ENCODE assay signal across 19 cellular contexts in genomic region chr7:129341212-129341611, GRCh38.
DNase-seq lines count a peak whose midpoint lies in the region; ATAC-seq, FAIRE-seq and TF ChIP-seq lines count a peak whose summit lies in the region.
"Had no signal": no experiment of that assay in that cellular context is flagged by ENCODE, and none has a peak within 500 bp of the region (broad histone marks: within the 10 kb centered on the region; RNA-seq: fewer than 3 reads in every experiment).

No MANE protein-coding gene starts in this region.

- no peak for TF ChIP-seq RAD21 in HepG2 (CRISPR knock-in tag; IDR thresholded peaks at IDR 0.05)

- no peaks in the 10 kb centered on the region for H3K9me3 Mint-ChIP-seq in activated T-cell treated with anti-CD3 and anti-CD28 coated beads, Interleukin-2, amount 50 U/mL, for 72 hours
- H3K9me3 Mint-ChIP-seq in activated T-cell treated with anti-CD3 and anti-CD28 coated beads, Interleukin-2, amount 50 U/mL, for 24 hours, result no peaks in the 10 kb centered on the region
- no peaks in the 10 kb centered on the region for H3K9me3 Mint-ChIP-seq in WTC11
- no peaks in the 10 kb centered on the region for H3K9me3 Mint-ChIP-seq in stimulated activated effector memory CD8-positive, alpha-beta T cell treated with anti-CD3 and anti-CD28 coated beads, Interleukin-12 subunit alpha, Interleukin-12 subunit beta, amount 100 ng/mL, for 72 hours
- no peaks in the 10 kb centered on the region for H3K9me3 Mint-ChIP-seq in activated CD8-positive, alpha-beta T cell treated with anti-CD3 and anti-CD28 coated beads, Interleukin-2, amount 10 ng/mL, durations not matched to agents 7 days and 5 days (ENCODE audit: insufficient read depth)
- no peaks in the 10 kb centered on the region for H3K9me3 Mint-ChIP-seq in CD4-positive, alpha-beta memory T cell

- peaks cover 41% of the 10 kb centered on the region for H3K4me1 Mint-ChIP-seq in activated T-cell treated with anti-CD3 and anti-CD28 coated beads, Interleukin-2, amount 50 U/mL, for 72 hours (ENCODE audit: low read depth)
- peaks cover 28% of the 10 kb centered on the region for H3K4me1 Mint-ChIP-seq in activated T-cell treated with anti-CD3 and anti-CD28 coated beads, Interleukin-2, amount 50 U/mL, for 24 hours (ENCODE audit: low read depth)
- peaks cover 18% of the 10 kb centered on the region for H3K4me1 Mint-ChIP-seq in WTC11
- peaks cover 28% of the 10 kb centered on the region for H3K4me1 Mint-ChIP-seq in stimulated activated effector memory CD8-positive, alpha-beta T cell treated with anti-CD3 and anti-CD28 coated beads, Interleukin-12 subunit alpha, Interleukin-12 subunit beta, amount 100 ng/mL, for 72 hours
- H3K4me1 Mint-ChIP-seq in activated CD8-positive, alpha-beta T cell treated with anti-CD3 and anti-CD28 coated beads, Interleukin-2, amount 10 ng/mL, durations not matched to agents 7 days and 5 days (ENCODE audit: low read depth), result peaks cover 41% of the 10 kb centered on the region
- H3K4me1 Mint-ChIP-seq in CD4-positive, alpha-beta memory T cell, result peaks cover 9 to 12% (median 10%) of the 10 kb centered on the region in 4 donors

- H3K27ac ChIP-seq in HUES48 (ENCODE audit: low read depth, low read length) (peak overlapping the region; percentile 33), HepG2 (ENCODE audit: extremely low read length, insufficient read depth, low read length) (no peak overlapping the region)
- no peak overlapping the region for H3K27ac ChIP-seq in CD4-positive, alpha-beta memory T cell (ENCODE audit: low read depth, low read length)
- H3K27ac ChIP-seq: SJSA1 had no signal

- H2AFZ ChIP-seq in HepG2 (ENCODE audit: low read length), result no peak overlapping the region

- peaks cover 21% of the 10 kb centered on the region for H3K4me1 ChIP-seq in HUES48 (ENCODE audit: control insufficient read depth, insufficient read depth, low read length)
- peaks cover 11% of the 10 kb centered on the region; the same call in 1 of the 2 replicates for H3K4me1 ChIP-seq in HepG2 (ENCODE audit: insufficient read depth, low read length)
- H3K4me1 ChIP-seq in CD4-positive, alpha-beta memory T cell (ENCODE audit: insufficient read depth, low read length), result no peaks in the 10 kb centered on the region

- H3K9ac ChIP-seq in HUES48 (ENCODE audit: low read depth, low read length), result no peak overlapping the region
- no peak overlapping the region for H3K9ac ChIP-seq in HepG2 (ENCODE audit: insufficient read depth, low read depth, low read length)

- in situ Hi-C loops in HepG2 (cut with HindIII; ENCODE audit: extremely low pct_ligation_motif_present, low pct_unique_long_range_greater_than_20kb), result no loop called here

- no peak for FAIRE-seq in HepG2 (lab: Jason Lieb, UNC)

- intact Hi-C loops in HepG2 (cut with micrococcal nuclease; ENCODE audit: unreplicated experiment), result no loop called here
- intact Hi-C loops in CD4-positive, alpha-beta memory T cell (cut with micrococcal nuclease), result no loop called here

- TF ChIP-seq EP300 in HepG2 (IDR thresholded peaks at IDR 0.05; ENCODE audit: low read depth in 2 of 2, low read length in 2 of 2) (no peak), HepG2 (CRISPR knock-in tag; IDR thresholded peaks at IDR 0.05; ENCODE audit: borderline replicate concordance) (no peak)

- H3K27me3 ChIP-seq in HUES48 (ENCODE audit: control insufficient read depth, insufficient read depth, low read length) (no peaks in the 10 kb centered on the region), HepG2 (ENCODE audit: control insufficient read depth in 1 of 2, insufficient read depth in 2 of 2, low read length in 2 of 2) (no peaks in the 10 kb centered on the region)
- H3K27me3 ChIP-seq in CD4-positive, alpha-beta memory T cell (ENCODE audit: insufficient read depth, low read length), result no peaks in the 10 kb centered on the region
- H3K27me3 ChIP-seq: SJSA1 had no signal

- no peak for ATAC-seq in activated T-cell treated with anti-CD3 and anti-CD28 coated beads, Interleukin-2, amount 50 U/mL, for 72 hours (replicated peaks in 1 of 2)
- ATAC-seq in WTC11, result no peak
- no peak for ATAC-seq in stimulated activated effector memory CD8-positive, alpha-beta T cell treated with anti-CD3 and anti-CD28 coated beads, Interleukin-12 subunit alpha, Interleukin-12 subunit beta, amount 100 ng/mL, for 72 hours
- no peak for ATAC-seq in activated CD8-positive, alpha-beta T cell treated with anti-CD3 and anti-CD28 coated beads, Interleukin-2, amount 10 ng/mL, durations not matched to agents 7 days and 5 days
- no peak for ATAC-seq in HepG2
- ATAC-seq: Panc1 had no signal

- CTCF ChIA-PET in WTC11 (lab: Charles Lee), result interaction anchor here (0.7 to 2.1 kb wide), 5 partner anchors 26 to 316 kb away, joined by 3 to 6 read pairs (median 5); partner anchors contain the start of gene STRIP2
- CTCF ChIA-PET in activated CD8-positive, alpha-beta T cell treated with anti-CD3 and anti-CD28 coated beads, Interleukin-2, amount 10 ng/mL, durations not matched to agents 7 days and 5 days (lab: Charles Lee), result interaction anchor here (1.1 to 2.3 kb wide), 6 partner anchors 27 to 130 kb away, joined by 4 to 15 read pairs (median 6); partner anchors contain the start of gene STRIP2
- CTCF ChIA-PET in HepG2 (lab: Yijun Ruan, JAX; ENCODE audit: low intra/inter-chr PET ratio, low total read pairs), result no interaction called here
- CTCF ChIA-PET in CD4-positive, alpha-beta memory T cell (lab: Charles Lee; ENCODE audit: partially characterized antibody), result interaction anchor here (0.6 to 1.9 kb wide), 4 partner anchors 25 to 195 kb away, joined by 3 to 6 read pairs (median 5); no protein-coding TSS in a partner anchor

- 61% methylated on average over 1 of the region's 1 CpG for WGBS in HepG2 (ENCODE audit: low lambda C conversion rate)

- H3K36me3 ChIP-seq in HUES48 (ENCODE audit: control insufficient read depth, insufficient read depth, low read length) (no peaks in the 10 kb centered on the region), HepG2 (replicated peaks in 1 of 2; ENCODE audit: control insufficient read depth in 1 of 2, insufficient read depth in 2 of 2, low read length in 2 of 2) (no peaks in the 10 kb centered on the region)
- H3K36me3 ChIP-seq in CD4-positive, alpha-beta memory T cell (ENCODE audit: insufficient read depth, low read length), result no peaks in the 10 kb centered on the region
- H3K36me3 ChIP-seq: HAP-1, SJSA1 had no signal

- no peak for TF ChIP-seq POLR2A in HepG2 (IDR thresholded peaks at IDR 0.05; ENCODE audit: insufficient read depth in 1 of 2, low read depth in 2 of 2, low read length in 2 of 2)

- POLR2A ChIA-PET in WTC11 (lab: Charles Lee), result no interaction called here
- POLR2A ChIA-PET in activated CD8-positive, alpha-beta T cell treated with anti-CD3 and anti-CD28 coated beads, Interleukin-2, amount 10 ng/mL, durations not matched to agents 7 days and 5 days (lab: Charles Lee), result no interaction called here
- POLR2A ChIA-PET in HepG2 (lab: Yijun Ruan, JAX), result no interaction called here
- POLR2A ChIA-PET in CD4-positive, alpha-beta memory T cell (lab: Charles Lee; ENCODE audit: partially characterized antibody), result no interaction called here

- no peak for DNase-seq in activated T-cell treated with anti-CD3 and anti-CD28 coated beads, Interleukin-2, amount 50 U/mL, for 72 hours
- DNase-seq in activated T-cell treated with anti-CD3 and anti-CD28 coated beads, Interleukin-2, amount 50 U/mL, for 24 hours, result no peak
- DNase-seq in WTC11 (ENCODE audit: low spot score) (no peak), HepG2 (ENCODE audit: low spot score) (no peak)
- DNase-seq in stimulated activated effector memory CD8-positive, alpha-beta T cell treated with anti-CD3 and anti-CD28 coated beads, Interleukin-12 subunit alpha, Interleukin-12 subunit beta, amount 100 ng/mL, for 72 hours (ENCODE audit: low spot score in 2 of 2), result no peak
- no peak for DNase-seq in activated CD8-positive, alpha-beta T cell treated with anti-CD3 and anti-CD28 coated beads, Interleukin-2, amount 10 ng/mL, durations not matched to agents 7 days and 5 days
- DNase-seq in CD4-positive, alpha-beta memory T cell, result no peak
- DNase-seq: DMS79, KG1, NCI-H1092, NCI-H146, NCI-H2029 treated with DMSO at 0.1 percent for 48 hours, NCI-H2171, NCI-H446, NCI-H69 had no signal

- H4K20me1 ChIP-seq in HepG2 (ENCODE audit: insufficient read depth, low read length), result no peaks in the 10 kb centered on the region

- no peak overlapping the region for H3K4me3 ChIP-seq in HUES48 (ENCODE audit: low read depth, low read length)
- no peak overlapping the region for H3K4me3 ChIP-seq in HepG2 (replicated peaks in 1 of 3; ENCODE audit: insufficient read depth in 1 of 3, low read depth in 2 of 3, low read length in 3 of 3)
- H3K4me3 ChIP-seq in CD4-positive, alpha-beta memory T cell (ENCODE audit: low read length in 2 of 2), result no peak overlapping the region
- H3K4me3 ChIP-seq: HAP-1, SJSA1 had no signal

- no peaks in the 10 kb centered on the region for H3K9me3 ChIP-seq in HUES48 (ENCODE audit: control insufficient read depth, insufficient read depth, low read length)
- no peaks in the 10 kb centered on the region for H3K9me3 ChIP-seq in HepG2 (ENCODE audit: low read length)
- H3K9me3 ChIP-seq in CD4-positive, alpha-beta memory T cell (ENCODE audit: control insufficient read depth in 1 of 2, low read length in 2 of 2), result no peaks in the 10 kb centered on the region
- H3K9me3 ChIP-seq: HAP-1, SJSA1 had no signal

- H3K36me3 Mint-ChIP-seq in activated T-cell treated with anti-CD3 and anti-CD28 coated beads, Interleukin-2, amount 50 U/mL, for 72 hours (ENCODE audit: insufficient read depth in 2 of 2), result no peaks in the 10 kb centered on the region
- no peaks in the 10 kb centered on the region for H3K36me3 Mint-ChIP-seq in activated T-cell treated with anti-CD3 and anti-CD28 coated beads, Interleukin-2, amount 50 U/mL, for 24 hours (ENCODE audit: low read depth)
- H3K36me3 Mint-ChIP-seq in WTC11, result no peaks in the 10 kb centered on the region
- H3K36me3 Mint-ChIP-seq in stimulated activated effector memory CD8-positive, alpha-beta T cell treated with anti-CD3 and anti-CD28 coated beads, Interleukin-12 subunit alpha, Interleukin-12 subunit beta, amount 100 ng/mL, for 72 hours, result no peaks in the 10 kb centered on the region
- no peaks in the 10 kb centered on the region for H3K36me3 Mint-ChIP-seq in activated CD8-positive, alpha-beta T cell treated with anti-CD3 and anti-CD28 coated beads, Interleukin-2, amount 10 ng/mL, durations not matched to agents 7 days and 5 days (ENCODE audit: low read depth)
- H3K36me3 Mint-ChIP-seq in CD4-positive, alpha-beta memory T cell, result no peaks in the 10 kb centered on the region

- no peak for TF ChIP-seq CTCF in WTC11 (IDR thresholded peaks at IDR 0.05)
- TF ChIP-seq CTCF in HepG2 (CRISPR knock-in tag; IDR thresholded peaks at IDR 0.05), result no peak

- no peak overlapping the region for H3K4me3 Mint-ChIP-seq in activated T-cell treated with anti-CD3 and anti-CD28 coated beads, Interleukin-2, amount 50 U/mL, for 72 hours
- no peak overlapping the region for H3K4me3 Mint-ChIP-seq in activated T-cell treated with anti-CD3 and anti-CD28 coated beads, Interleukin-2, amount 50 U/mL, for 24 hours
- no peak overlapping the region for H3K4me3 Mint-ChIP-seq in WTC11
- H3K4me3 Mint-ChIP-seq in stimulated activated effector memory CD8-positive, alpha-beta T cell treated with anti-CD3 and anti-CD28 coated beads, Interleukin-12 subunit alpha, Interleukin-12 subunit beta, amount 100 ng/mL, for 72 hours, result no peak overlapping the region
- H3K4me3 Mint-ChIP-seq in activated CD8-positive, alpha-beta T cell treated with anti-CD3 and anti-CD28 coated beads, Interleukin-2, amount 10 ng/mL, durations not matched to agents 7 days and 5 days, result no peak overlapping the region
- H3K4me3 Mint-ChIP-seq in CD4-positive, alpha-beta memory T cell, result no peak overlapping the region

- H3K4me2 ChIP-seq in HepG2 (ENCODE audit: low read depth, low read length), result no peak overlapping the region

- peak overlapping the region; percentile 32 for H3K27ac Mint-ChIP-seq in activated T-cell treated with anti-CD3 and anti-CD28 coated beads, Interleukin-2, amount 50 U/mL, for 72 hours
- H3K27ac Mint-ChIP-seq in activated T-cell treated with anti-CD3 and anti-CD28 coated beads, Interleukin-2, amount 50 U/mL, for 24 hours, result no peak overlapping the region
- peak overlapping the region; percentile 43; the same call in 1 of the 2 replicates for H3K27ac Mint-ChIP-seq in WTC11
- H3K27ac Mint-ChIP-seq in stimulated activated effector memory CD8-positive, alpha-beta T cell treated with anti-CD3 and anti-CD28 coated beads, Interleukin-12 subunit alpha, Interleukin-12 subunit beta, amount 100 ng/mL, for 72 hours, result peak overlapping the region; percentile 46
- no peak overlapping the region for H3K27ac Mint-ChIP-seq in activated CD8-positive, alpha-beta T cell treated with anti-CD3 and anti-CD28 coated beads, Interleukin-2, amount 10 ng/mL, durations not matched to agents 7 days and 5 days
- H3K27ac Mint-ChIP-seq in CD4-positive, alpha-beta memory T cell, result peak overlapping the region in 2 of 7 donors; percentile 12 to 64

- no peaks in the 10 kb centered on the region for H3K27me3 Mint-ChIP-seq in activated T-cell treated with anti-CD3 and anti-CD28 coated beads, Interleukin-2, amount 50 U/mL, for 72 hours (ENCODE audit: low read depth)
- no peaks in the 10 kb centered on the region for H3K27me3 Mint-ChIP-seq in activated T-cell treated with anti-CD3 and anti-CD28 coated beads, Interleukin-2, amount 50 U/mL, for 24 hours
- H3K27me3 Mint-ChIP-seq in WTC11 (ENCODE audit: low read depth), result no peaks in the 10 kb centered on the region
- no peaks in the 10 kb centered on the region for H3K27me3 Mint-ChIP-seq in activated CD8-positive, alpha-beta T cell treated with anti-CD3 and anti-CD28 coated beads, Interleukin-2, amount 10 ng/mL, durations not matched to agents 7 days and 5 days (ENCODE audit: low read depth)
- H3K27me3 Mint-ChIP-seq in CD4-positive, alpha-beta memory T cell, result no peaks in the 10 kb centered on the region

- no peaks in the 10 kb centered on the region for H3K79me2 ChIP-seq in HepG2 (ENCODE audit: insufficient read depth, low read length)

- no TSS peak for BruUV-seq in HepG2 (replicated peaks; lab: Mats Ljungman, UMichigan)

Comparison
In these comparisons a context has a peak if more than half of its experiments do, and no peak if none do; other contexts are left out.
1. H3K27ac Mint-ChIP-seq: peak in activated T-cell treated with anti-CD3 and anti-CD28 coated beads, Interleukin-2, amount 50 U/mL, for 72 hours (single experiment), WTC11 (single experiment) and stimulated activated effector memory CD8-positive, alpha-beta T cell treated with anti-CD3 and anti-CD28 coated beads, Interleukin-12 subunit alpha, Interleukin-12 subunit beta, amount 100 ng/mL, for 72 hours (single experiment); none in activated T-cell treated with anti-CD3 and anti-CD28 coated beads, Interleukin-2, amount 50 U/mL, for 24 hours (single experiment) and activated CD8-positive, alpha-beta T cell treated with anti-CD3 and anti-CD28 coated beads, Interleukin-2, amount 10 ng/mL, durations not matched to agents 7 days and 5 days (single experiment).